ENCODE assay signal across 12 cellular contexts in genomic region chrX:72268601-72269365, GRCh38. TPM values are rescaled to one million over a fixed set of nuclear protein-coding genes. Genes with fewer than 3 reads are reported as not detected.
DNase-seq lines count a peak whose midpoint lies in the region; ATAC-seq, FAIRE-seq and TF ChIP-seq lines count a peak whose summit lies in the region.
"Had no signal": no experiment of that assay in that cellular context is flagged by ENCODE, and none has a peak within 500 bp of the region (broad histone marks: within the 10 kb centered on the region; RNA-seq: fewer than 3 reads in every experiment).

No MANE protein-coding gene starts in this region.

- ATAC-seq in RWPE2 (ENCODE audit: low read depth) = no peak
- ATAC-seq in GM19351 (IDR thresholded peaks at IDR 0.05; ENCODE audit: unreplicated experiment) = no peak
- ATAC-seq: left ventricle myocardium superior had no signal

- FAIRE-seq in colon (lab: Jason Lieb, UNC) = peak; percentile 28

- H3K27me3 ChIP-seq in RWPE2 (ENCODE audit: insufficient read depth, poor library complexity, severe bottlenecking) (no peaks in the 10 kb centered on the region), spleen (replicated peaks in 1 of 7) (no peaks in the 10 kb centered on the region)
- H3K27me3 ChIP-seq: heart left ventricle had no signal

- peaks cover 61% of the 10 kb centered on the region for H3K36me3 ChIP-seq in RWPE2 (ENCODE audit: low read depth)
- peaks cover 0 to 82% (median 56%) of the 10 kb centered on the region in 6 donors for H3K36me3 ChIP-seq in spleen

- TF ChIP-seq POLR2A in spleen (IDR thresholded peaks at IDR 0.05) = no peak

- DNase-seq in GM03348 (ENCODE audit: low spot score) (peak; percentile 21), RWPE2 (ENCODE audit: low spot score) (no peak), pons (ENCODE audit: low spot score) (peak; percentile 8), T1000 (lab: John Stamatoyannopoulos, UW) (no peak), spleen (no peak)
- DNase-seq: activated B cell treated with CpG ODN at 0.5 μM for 24 hours, DND-41, heart left ventricle, left ventricle myocardium superior had no signal

- TF ChIP-seq CTCF in RWPE2 (IDR thresholded peaks at IDR 0.05; ENCODE audit: poor library complexity, severe bottlenecking) (no peak), spleen (IDR thresholded peaks at IDR 0.05 in 8 of 11, conservative IDR thresholded peaks at IDR 0.05 in 3 of 11) (no peak)

- H3K9me3 ChIP-seq in RWPE2 (ENCODE audit: severe bottlenecking) = no peaks in the 10 kb centered on the region
- no peaks in the 10 kb centered on the region for H3K9me3 ChIP-seq in spleen
- H3K9me3 ChIP-seq: heart left ventricle had no signal

- intact Hi-C loops in spleen (cut with DNase I; ENCODE audit: low total_unique reads) = no loop called here

- WGBS in spleen, 5 donors = 93 to 100% (median 97%) methylated on average over 2 of the region's 2 CpGs

- H3K27ac ChIP-seq in RWPE2 (ENCODE audit: poor library complexity, severe bottlenecking) = peak overlapping the region; percentile 49
- H3K27ac ChIP-seq in spleen = no peak overlapping the region
- H3K27ac ChIP-seq: parathyroid adenoma had no signal

- H3K4me1 ChIP-seq in RWPE2 (ENCODE audit: insufficient read depth, poor library complexity, severe bottlenecking) (peaks cover 32% of the 10 kb centered on the region), spleen (peaks cover 0 to 12% (median under 1%) of the 10 kb centered on the region in 6 donors)
- H3K4me1 ChIP-seq: parathyroid adenoma had no signal

- no peak overlapping the region for H3K4me3 ChIP-seq in RWPE2 (ENCODE audit: severe bottlenecking)
- H3K4me3 ChIP-seq in spleen = no peak overlapping the region
- H3K4me3 ChIP-seq: heart left ventricle had no signal

RNA-seq across cellular contexts. Expression of gene RPS4X, which starts 8.3 kb away (rescaled TPM):
- total RNA-seq in spleen = 1,000 to 10,000 TPM in 4 of 7 donors, 100 to 1,000 TPM in 3; 624 to 1,282 (median 1,031) TPM
- polyA plus RNA-seq in spleen = 1,000 to 10,000 TPM; 1,352 to 2,922 (median 1,774) TPM

RNA-seq across cellular contexts. Expression of gene ERCC6L, which starts 30.0 kb away (rescaled TPM):
- 1 to 10 TPM in 2 of 7 donors, under 1 TPM in 5; 0.39 to 1.4 (median 0.80) TPM for total RNA-seq in spleen
- polyA plus RNA-seq in spleen = under 1 TPM; 0.30 to 0.86 (median 0.35) TPM

RNA-seq across cellular contexts. Expression of gene CITED1, which starts 36.9 kb away (rescaled TPM):
- under 1 TPM in 2 of 7 donors, not detected in 5; 0.49 to 0.73 TPM for total RNA-seq in spleen
- under 1 TPM; 0.33 to 0.37 (median 0.35) TPM for polyA plus RNA-seq in spleen
- total RNA-seq: activated B cell treated with CpG ODN at 0.5 μM for 24 hours, left ventricle myocardium superior had no signal

Comparison
In these comparisons a context has a peak if more than half of its experiments do, and no peak if none do; other contexts are left out.
1. DNase-seq: peak in GM03348 (single experiment) and pons (single experiment); none in RWPE2 (single experiment), T1000 (single experiment) and spleen (single experiment).